In the genomic region with DNA sequence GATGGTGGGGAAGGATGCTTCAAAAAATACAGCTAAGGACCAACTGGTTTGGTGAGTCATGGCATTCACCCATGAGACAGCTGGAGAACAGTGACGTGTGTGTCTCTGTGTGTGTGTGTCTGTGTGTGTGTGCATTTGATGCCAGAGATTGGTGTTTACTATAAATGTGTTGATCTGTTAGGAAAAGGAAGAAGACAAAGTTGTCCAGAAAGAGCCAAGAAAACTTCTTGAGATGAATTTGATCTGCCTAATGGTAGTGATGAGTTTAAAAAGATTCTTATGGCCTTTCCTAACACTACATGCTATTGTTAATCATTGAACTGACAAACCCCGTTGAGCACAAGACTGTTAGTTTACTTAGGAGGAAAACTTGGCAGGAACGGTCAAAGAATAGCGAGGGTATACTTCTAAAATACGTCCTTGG, we compare ENCODE assay signal across 12 cellular contexts. TPM values are rescaled to one million over a fixed set of nuclear protein-coding genes. Genes with fewer than 3 reads are reported as not detected.
DNase-seq lines count a peak whose midpoint lies in the region; ATAC-seq and TF ChIP-seq lines count a peak whose summit lies in the region.
"Had no signal": no experiment of that assay in that cellular context is flagged by ENCODE, and none has a peak within 500 bp of the region (broad histone marks: within the 10 kb centered on the region; RNA-seq: fewer than 3 reads in every experiment).

No MANE protein-coding gene starts in this region.

- no peak overlapping the region for H3K56ac ChIP-seq in IMR-90 (ENCODE audit: extremely low read depth, insufficient read depth, low read length)

- H2BK12ac ChIP-seq in mesenchymal stem cell (ENCODE audit: low read length in 2 of 2): peak overlapping the region in 1 of 2 experiments; percentile 88

- H4K20me1 ChIP-seq in IMR-90 (ENCODE audit: insufficient read depth, low read length): no peaks in the 10 kb centered on the region

- H2AFZ ChIP-seq in IMR-90 (replicated peaks; ENCODE audit: low read length, poor library complexity): no peak overlapping the region
- no peak overlapping the region for H2AFZ ChIP-seq in mesenchymal stem cell (ENCODE audit: low read depth, low read length)

- H2BK120ac ChIP-seq in IMR-90 (ENCODE audit: low read depth, low read length) (peak overlapping the region; percentile 31; the same call in 1 of the 2 replicates), mesenchymal stem cell (ENCODE audit: low read depth, low read length) (no peak overlapping the region)

- H4K8ac ChIP-seq in IMR-90 (ENCODE audit: low read depth in 2 of 2, low read length in 2 of 2) (no peak overlapping the region), mesenchymal stem cell (ENCODE audit: low read length) (no peak overlapping the region)

- CTCF ChIA-PET in IMR-90 (lab: Yijun Ruan, JAX): interaction anchor here (1.0 to 1.9 kb wide), 4 partner anchors 36 to 100 kb away, joined by 3 to 7 read pairs (median 4); no protein-coding TSS in a partner anchor

- H4K91ac ChIP-seq in IMR-90 (ENCODE audit: insufficient read depth, low read depth, low read length) (0 out of 2 replicates have a peak overlapping the region, but pooled peaks have one; percentile 0), mesenchymal stem cell (ENCODE audit: low read length) (no peak overlapping the region)

- H3K79me1 ChIP-seq in IMR-90 (ENCODE audit: low read depth in 1 of 2, low read length in 2 of 2): peaks cover 0 to 3% of the 10 kb centered on the region in 2 experiments; a peak in 1 of 4 replicates
- H3K79me1 ChIP-seq in mesenchymal stem cell (replicated peaks; ENCODE audit: low read length, poor library complexity, severe bottlenecking): no peaks in the 10 kb centered on the region

- intact Hi-C loops in IMR-90 (cut with micrococcal nuclease): no loop called here

- no peak overlapping the region for H2AK9ac ChIP-seq in IMR-90 (replicated peaks; ENCODE audit: low read depth, low read length, poor library complexity)

- peak; percentile 66 for ATAC-seq in IMR-90 (ENCODE audit: low read depth)
- ATAC-seq: naive thymus-derived CD8-positive, alpha-beta T cell had no signal

- no TSS peak for BruUV-seq in IMR-90 (replicated peaks; lab: Mats Ljungman, UMichigan)

- H3K27ac ChIP-seq in IMR-90 (ENCODE audit: insufficient read depth, low read length): peak overlapping the region; percentile 83; the same call in 1 of the 2 replicates
- H3K27ac ChIP-seq in mesenchymal stem cell (ENCODE audit: low read length, poor library complexity, severe bottlenecking): peak overlapping the region; percentile 52

- peak overlapping the region; percentile 27; the same call in 1 of the 2 replicates for H2BK20ac ChIP-seq in IMR-90 (ENCODE audit: low read depth, low read length)

- TF ChIP-seq CTCF in IMR-90 (conservative IDR thresholded peaks at IDR 0.05; ENCODE audit: low read depth, low read length): no peak
- no peak for TF ChIP-seq CTCF in epithelial cell of proximal tubule (conservative IDR thresholded peaks at IDR 0.05; ENCODE audit: low read depth, low read length)

- TF ChIP-seq POLR2A in IMR-90 (IDR thresholded peaks at IDR 0.05; ENCODE audit: low read depth, low read length): no peak; the same call in 1 of the 2 replicates

- POLR2A ChIA-PET in IMR-90 (lab: Charles Lee; ENCODE audit: unreplicated experiment): no interaction called here

- no CpG with 5 or more reads among the region's 5 CpGs for WGBS in IMR-90 (ENCODE audit: extremely low coverage in 2 of 2, insufficient read length in 1 of 2), 2 experiments
- 24% methylated on average over 4 of the region's 5 CpGs for WGBS in mesenchymal stem cell

- no peak overlapping the region for H4K5ac ChIP-seq in IMR-90 (ENCODE audit: low read depth, low read length)

- H2BK15ac ChIP-seq in IMR-90 (ENCODE audit: low read depth, low read length) (0 out of 3 replicates have a peak overlapping the region, but pooled peaks have one; percentile 0), mesenchymal stem cell (ENCODE audit: low read depth, poor library complexity, severe bottlenecking) (no peak overlapping the region)

- H3K9me1 ChIP-seq in IMR-90 (ENCODE audit: insufficient read depth, low read length): peaks cover 7% of the 10 kb centered on the region; the same call in 1 of the 2 replicates

- peak overlapping the region; percentile 14 for H3K4me2 ChIP-seq in IMR-90 (ENCODE audit: low read depth, low read length)
- H3K4me2 ChIP-seq in mesenchymal stem cell (ENCODE audit: low read length, poor library complexity, severe bottlenecking): no peak overlapping the region

- H2BK5ac ChIP-seq in IMR-90 (ENCODE audit: low read depth, low read length, poor library complexity, severe bottlenecking) (peak overlapping the region; percentile 43), mesenchymal stem cell (ENCODE audit: low read depth, low read length, poor library complexity, severe bottlenecking) (no peak overlapping the region)

- dilution Hi-C loops in IMR-90 (cut with HindIII; ENCODE audit: low sequenced_read_pairs, unreplicated experiment): no loop called here

- DNase-seq in ACHN: peak; percentile 82
- peak; percentile 93 for DNase-seq in IMR-90
- peak; percentile 89 for DNase-seq in epithelial cell of proximal tubule (ENCODE audit: low read depth)
- DNase-seq in mesenchymal stem cell: peak; percentile 86
- DNase-seq in NCI-H510A treated with DMSO at 0.1 percent for 48 hours (lab: John Stamatoyannopoulos, UW): no peak
- DNase-seq in NCI-H1092 (lab: John Stamatoyannopoulos, UW): no peak
- no peak for DNase-seq in COR-L47 (lab: John Stamatoyannopoulos, UW)
- no peak for DNase-seq in NCI-H1048 (lab: John Stamatoyannopoulos, UW)
- DNase-seq: cerebellar nuclear complex; hippocampal formation; naive thymus-derived CD8-positive, alpha-beta T cell; T1000 had no signal

- H3K9ac ChIP-seq in IMR-90 (ENCODE audit: low read depth, low read length): no peak overlapping the region
- no peak overlapping the region for H3K9ac ChIP-seq in mesenchymal stem cell (ENCODE audit: low read length)

- H3K4me1 ChIP-seq in IMR-90 (ENCODE audit: control insufficient read depth, insufficient read depth, low read length): peaks cover 13% of the 10 kb centered on the region
- H3K4me1 ChIP-seq in mesenchymal stem cell (ENCODE audit: control insufficient read depth, insufficient read depth, low read depth, low read length): peaks cover 17% of the 10 kb centered on the region

- H3K9me3 ChIP-seq in IMR-90 (ENCODE audit: control insufficient read depth, insufficient read depth, low read length): no peaks in the 10 kb centered on the region
- H3K9me3 ChIP-seq in mesenchymal stem cell (ENCODE audit: control insufficient read depth, low read length): no peaks in the 10 kb centered on the region

- TF ChIP-seq RAD21 in IMR-90 (IDR thresholded peaks at IDR 0.05; ENCODE audit: low read length): no peak

- H2AK5ac ChIP-seq in IMR-90 (ENCODE audit: low read depth, low read length) (no peak overlapping the region), mesenchymal stem cell (ENCODE audit: low read length, severe bottlenecking) (no peak overlapping the region)

- H3K27me3 ChIP-seq in IMR-90 (ENCODE audit: control insufficient read depth, insufficient read depth, low read length): no peaks in the 10 kb centered on the region
- no peaks in the 10 kb centered on the region for H3K27me3 ChIP-seq in mesenchymal stem cell (ENCODE audit: control insufficient read depth in 1 of 2, insufficient read depth in 1 of 2, low read length in 2 of 2)

- H3K23ac ChIP-seq in IMR-90 (ENCODE audit: low read depth, low read length) (peak overlapping the region; percentile 13; the same call in 1 of the 2 replicates), mesenchymal stem cell (ENCODE audit: low read length in 2 of 2) (no peak overlapping the region)

- H3K36me3 ChIP-seq in IMR-90 (ENCODE audit: control insufficient read depth, insufficient read depth, low read length) (peaks cover 12% of the 10 kb centered on the region), mesenchymal stem cell (ENCODE audit: control insufficient read depth in 1 of 2, insufficient read depth in 2 of 2, low read depth in 1 of 2, low read length in 2 of 2) (peaks cover 0 to 12% of the 10 kb centered on the region in 2 experiments)

- H3K14ac ChIP-seq in IMR-90 (replicated peaks; ENCODE audit: low read depth, low read length) (peak overlapping the region; percentile 47; the same call in 1 of the 2 replicates), mesenchymal stem cell (ENCODE audit: low read length in 2 of 2) (no peak overlapping the region)

- H3K18ac ChIP-seq in IMR-90 (ENCODE audit: low read depth, low read length): peak overlapping the region; percentile 47
- no peak overlapping the region for H3K18ac ChIP-seq in mesenchymal stem cell (ENCODE audit: low read depth in 1 of 2, low read length in 2 of 2)

- in situ Hi-C loops in ACHN (cut with HindIII; ENCODE audit: low pct_ligation_motif_present, low pct_unique_long_range_greater_than_20kb, low sequenced_read_pairs): no loop called here
- in situ Hi-C loops in IMR-90 (cut with MboI; ENCODE audit: low sequenced_read_pairs): no loop called here

- peak overlapping the region; percentile 6 for H3K4ac ChIP-seq in IMR-90 (ENCODE audit: low read depth, low read length)
- H3K4ac ChIP-seq in mesenchymal stem cell (ENCODE audit: low read depth in 1 of 2, low read length in 2 of 2): no peak overlapping the region

- H3K4me3 ChIP-seq in IMR-90 (ENCODE audit: insufficient read depth, low read depth, low read length): no peak overlapping the region; the same call in 1 of the 2 replicates
- peak overlapping the region; percentile 58 for H3K4me3 ChIP-seq in epithelial cell of proximal tubule (ENCODE audit: low read depth, low read length)
- H3K4me3 ChIP-seq in mesenchymal stem cell (ENCODE audit: insufficient read depth in 1 of 2, low read depth in 1 of 2, low read length in 2 of 2): peak overlapping the region in 1 of 2 experiments; percentile 79

TF ChIP-seq in IMR-90, 13 proteins besides CTCF, POLR2A, EP300 and RAD21 (continues in another document):
- 0 out of 2 replicates have a peak, but pooled peaks have one; percentile 75 for TF ChIP-seq CHD1 (IDR thresholded peaks at IDR 0.05; ENCODE audit: low read depth, low read length)
- peak; percentile 83 for TF ChIP-seq FOS (IDR thresholded peaks at IDR 0.05; ENCODE audit: low read depth, low read length)
- TF ChIP-seq NFE2L2 (IDR thresholded peaks at IDR 0.05; ENCODE audit: low read depth, low read length): peak; percentile 42; the same call in 1 of the 2 replicates

RNA-seq across cellular contexts. Expression of a gene that starts 36.4 kb away (rescaled TPM):
- total RNA-seq in IMR-90 (2012; rRNA removed) (6.5 and 8.1 TPM in 2 replicates), epithelial cell of proximal tubule (5.7 and 10.7 TPM in 2 replicates)
- 11.3 and 13.8 TPM in 2 replicates for polyA plus RNA-seq in IMR-90 (2012; rRNA removed)
- polyA plus RNA-seq in IMR-90 (2012; cell fraction: cytosol; rRNA removed): 4.6 and 9.3 TPM in 2 replicates
- 6.3 and 29.2 TPM in 2 replicates for polyA plus RNA-seq in IMR-90 (2012; cell fraction: nucleus; rRNA removed; ENCODE audit: low replicate concordance)
- 378 TPM for polyA plus RNA-seq in mesenchymal stem cell (2013, experiment 1 of 2)
- 388 TPM for polyA plus RNA-seq in mesenchymal stem cell (2013, experiment 2 of 2)
- polyA plus RNA-seq: naive thymus-derived CD8-positive, alpha-beta T cell had no signal

Comparison
In these comparisons a context has a peak if more than half of its experiments do, and no peak if none do; other contexts are left out.
1. DNase-seq: peak in ACHN (single experiment), IMR-90 (single experiment), epithelial cell of proximal tubule (single experiment) and mesenchymal stem cell (single experiment); none in NCI-H510A treated with DMSO at 0.1 percent for 48 hours (single experiment), NCI-H1092 (single experiment), COR-L47 (single experiment) and NCI-H1048 (single experiment).